19 cellular contexts compared by ENCODE assay signal in genomic region chr19:5148794-5149190, GRCh38.
A peak's percentile ranks its signal among the peaks of the same experiment; 100 is the strongest.
DNase-seq lines count a peak whose midpoint lies in the region; ATAC-seq, FAIRE-seq and TF ChIP-seq lines count a peak whose summit lies in the region.
"Had no signal": no experiment of that assay in that cellular context is flagged by ENCODE, and none has a peak within 500 bp of the region (broad histone marks: within the 10 kb centered on the region; RNA-seq: fewer than 3 reads in every experiment).

No MANE protein-coding gene starts in this region.

- no peak for TF ChIP-seq POLR2A in GM12891 (IDR thresholded peaks at IDR 0.05; ENCODE audit: low read depth, low read length)

- DNase-seq in GM12891 (ENCODE audit: insufficient read length, low spot score), result no peak
- no peak for DNase-seq in Panc1 (ENCODE audit: low read depth, low spot score)
- DNase-seq in keratinocyte (ENCODE audit: low read depth, low spot score), result no peak
- no peak for DNase-seq in progenitor cell of endocrine pancreas (ENCODE audit: low spot score, unreplicated experiment)
- no peak for DNase-seq in NCI-H1092 treated with DMSO at 0.1 percent for 48 hours (lab: John Stamatoyannopoulos, UW)
- no peak for DNase-seq in HFFc6
- DNase-seq: CD4-positive, alpha-beta memory T cell; colonic mucosa; NCI-H2227 treated with DMSO at 0.1 percent for 48 hours; NCI-H82; PC-3; testis had no signal

- peak overlapping the region; percentile 71 for H3K9ac ChIP-seq in keratinocyte (ENCODE audit: control insufficient read depth, extremely low read depth, insufficient read depth, low read length)

- H3K4me3 Mint-ChIP-seq in progenitor cell of endocrine pancreas (ENCODE audit: low read depth), result no peak overlapping the region
- H3K4me3 Mint-ChIP-seq in HFFc6, result no peak overlapping the region
- H3K4me3 Mint-ChIP-seq: CD4-positive, alpha-beta memory T cell; GM23338; stimulated activated effector memory CD8-positive, alpha-beta T cell treated with anti-CD3 and anti-CD28 coated beads, Interleukin-12 subunit alpha, Interleukin-12 subunit beta, amount 100 ng/mL, for 72 hours had no signal

- H3K27ac ChIP-seq in Panc1 (ENCODE audit: low read length) (no peak overlapping the region), keratinocyte (ENCODE audit: control insufficient read depth, insufficient read depth, low read length) (no peak overlapping the region)
- H3K27ac ChIP-seq: colonic mucosa, testis had no signal

- no TSS peak for BruUV-seq in Panc1 (replicated peaks; lab: Mats Ljungman, UMichigan)

- H2AFZ ChIP-seq in keratinocyte (ENCODE audit: control insufficient read depth, low read length), result no peak overlapping the region
- H2AFZ ChIP-seq: GM23338 had no signal

- in situ Hi-C loops in Panc1 (cut with HindIII; ENCODE audit: low pct_unique_long_range_greater_than_20kb, low sequenced_read_pairs), result no loop called here

- H3K27ac Mint-ChIP-seq in progenitor cell of endocrine pancreas (peak overlapping the region; percentile 41), HFFc6 (no peak overlapping the region)
- H3K27ac Mint-ChIP-seq: CD4-positive, alpha-beta memory T cell; stimulated activated effector memory CD8-positive, alpha-beta T cell treated with anti-CD3 and anti-CD28 coated beads, Interleukin-12 subunit alpha, Interleukin-12 subunit beta, amount 100 ng/mL, for 72 hours had no signal

- no peaks in the 10 kb centered on the region for H3K4me1 ChIP-seq in Panc1 (ENCODE audit: control insufficient read depth, insufficient read depth, low read length)
- peaks cover 21% of the 10 kb centered on the region for H3K4me1 ChIP-seq in keratinocyte (ENCODE audit: control insufficient read depth, extremely low read depth, insufficient read depth, low read length)
- H3K4me1 ChIP-seq: colonic mucosa, testis had no signal

- intact Hi-C loops in Panc1 (cut with micrococcal nuclease; ENCODE audit: unreplicated experiment), result no loop called here

- H3K27me3 Mint-ChIP-seq in progenitor cell of endocrine pancreas, result no peaks in the 10 kb centered on the region
- peaks cover 7% of the 10 kb centered on the region for H3K27me3 Mint-ChIP-seq in HFFc6 (ENCODE audit: insufficient read depth)
- H3K27me3 Mint-ChIP-seq: CD4-positive, alpha-beta memory T cell had no signal

- ATAC-seq in Panc1 (0 out of 2 replicates have a peak, but pooled peaks have one; percentile 35), GM18909 (IDR thresholded peaks at IDR 0.05; ENCODE audit: poor library complexity, unreplicated experiment) (no peak)
- ATAC-seq: GM23338; PC-3; stimulated activated effector memory CD8-positive, alpha-beta T cell treated with anti-CD3 and anti-CD28 coated beads, Interleukin-12 subunit alpha, Interleukin-12 subunit beta, amount 100 ng/mL, for 72 hours had no signal

- H3K4me1 Mint-ChIP-seq in progenitor cell of endocrine pancreas (ENCODE audit: low read depth) (no peaks in the 10 kb centered on the region), HFFc6 (ENCODE audit: low read depth) (no peaks in the 10 kb centered on the region)
- H3K4me1 Mint-ChIP-seq: stimulated activated effector memory CD8-positive, alpha-beta T cell treated with anti-CD3 and anti-CD28 coated beads, Interleukin-12 subunit alpha, Interleukin-12 subunit beta, amount 100 ng/mL, for 72 hours had no signal

- H3K36me3 Mint-ChIP-seq in progenitor cell of endocrine pancreas (ENCODE audit: insufficient read depth), result peaks cover 10% of the 10 kb centered on the region
- peaks cover 6% of the 10 kb centered on the region for H3K36me3 Mint-ChIP-seq in HFFc6 (ENCODE audit: low read depth)

- H3K36me3 ChIP-seq in Panc1 (ENCODE audit: control insufficient read depth, insufficient read depth, low read length), result no peaks in the 10 kb centered on the region
- peaks cover 8 to 24% of the 10 kb centered on the region in 2 experiments for H3K36me3 ChIP-seq in keratinocyte (ENCODE audit: control insufficient read depth in 2 of 2, extremely low read depth in 1 of 2, insufficient read depth in 2 of 2, low read length in 2 of 2)

- no peaks in the 10 kb centered on the region for H3K9me3 Mint-ChIP-seq in progenitor cell of endocrine pancreas (ENCODE audit: low read depth)
- H3K9me3 Mint-ChIP-seq in HFFc6, result no peaks in the 10 kb centered on the region
- H3K9me3 Mint-ChIP-seq: GM23338; stimulated activated effector memory CD8-positive, alpha-beta T cell treated with anti-CD3 and anti-CD28 coated beads, Interleukin-12 subunit alpha, Interleukin-12 subunit beta, amount 100 ng/mL, for 72 hours had no signal

- H3K79me2 ChIP-seq in keratinocyte (ENCODE audit: control insufficient read depth, insufficient read depth, low read length), result no peaks in the 10 kb centered on the region

- H3K4me3 ChIP-seq in Panc1 (ENCODE audit: low read depth in 2 of 2, low read length in 2 of 2) (no peak overlapping the region), keratinocyte (ENCODE audit: control insufficient read depth in 2 of 3, extremely low read depth in 1 of 3, insufficient read depth in 2 of 3, low read depth in 1 of 3, low read length in 3 of 3) (no peak overlapping the region)
- H3K4me3 ChIP-seq: colonic mucosa, GM23338, testis had no signal

- no peaks in the 10 kb centered on the region for H3K27me3 ChIP-seq in Panc1 (ENCODE audit: control insufficient read depth, insufficient read depth, low read length)
- no peaks in the 10 kb centered on the region for H3K27me3 ChIP-seq in keratinocyte (ENCODE audit: control insufficient read depth, extremely low read depth, insufficient read depth, low read length)
- H3K27me3 ChIP-seq: brain microvascular endothelial cell, colonic mucosa, testis had no signal

- no peak for TF ChIP-seq CTCF in Panc1 (IDR thresholded peaks at IDR 0.05)
- TF ChIP-seq CTCF in keratinocyte (optimal IDR thresholded peaks at IDR 0.05 in 1 of 3, IDR thresholded peaks at IDR 0.05 in 1 of 3, conservative IDR thresholded peaks at IDR 0.05 in 1 of 3; ENCODE audit: extremely low read depth in 1 of 3, insufficient read depth in 2 of 3, low read length in 3 of 3), result no peak
- no peak for TF ChIP-seq CTCF in progenitor cell of endocrine pancreas (IDR thresholded peaks at IDR 0.05; ENCODE audit: unreplicated experiment)
- TF ChIP-seq CTCF in HFFc6 (IDR thresholded peaks at IDR 0.05), result no peak

- dilution Hi-C loops in keratinocyte (cut with MboI; ENCODE audit: extremely low pct_ligation_motif_present, low sequenced_read_pairs), result no loop called here

- no peaks in the 10 kb centered on the region for H4K20me1 ChIP-seq in keratinocyte (ENCODE audit: control insufficient read depth, extremely low read depth, insufficient read depth, low read length)

- POLR2A ChIA-PET in Panc1 (lab: Charles Lee), result no interaction called here

- H3K9me3 ChIP-seq in Panc1 (ENCODE audit: control insufficient read depth, insufficient read depth, low read depth, low read length), result no peaks in the 10 kb centered on the region
- H3K9me3 ChIP-seq in keratinocyte (ENCODE audit: control insufficient read depth, low read depth, low read length), result no peaks in the 10 kb centered on the region
- H3K9me3 ChIP-seq: colonic mucosa, testis had no signal

- no peaks in the 10 kb centered on the region for H3K9me1 ChIP-seq in keratinocyte (ENCODE audit: control insufficient read depth, extremely low read depth, insufficient read depth, low read length)

- CTCF ChIA-PET in Panc1 (lab: Charles Lee), result no interaction called here

- H3K4me2 ChIP-seq in keratinocyte (ENCODE audit: control insufficient read depth, extremely low read depth, insufficient read depth, low read depth, low read length), result no peak overlapping the region
- H3K4me2 ChIP-seq: GM23338 had no signal

- FAIRE-seq in GM12891 (lab: Jason Lieb, UNC) (no peak), keratinocyte (lab: Jason Lieb, UNC) (no peak)
- FAIRE-seq: endometrium, G401.6, GM19239 had no signal

TF ChIP-seq in GM12891, 5 proteins besides CTCF, POLR2A, EP300 and RAD21:
- TF ChIP-seq PAX5 (IDR thresholded peaks at IDR 0.05; ENCODE audit: insufficient read depth, low read length, severe bottlenecking), result no peak
- peak; percentile 45; the same call in 1 of the 2 replicates for TF ChIP-seq POLR2AphosphoS5 (IDR thresholded peaks at IDR 0.05; ENCODE audit: low read depth, low read length)
- no peak for TF ChIP-seq TAF1 (IDR thresholded peaks at IDR 0.05; ENCODE audit: low read depth, low read length)
- TF ChIP-seq SPI1 (IDR thresholded peaks at IDR 0.05; ENCODE audit: low read depth, low read length), result no peak
TF ChIP-seq in GM12891: peak in this region for 1.
